Comparison of ENCODE assay signal across 10 cellular contexts in genomic region chr2:206287197-206287596, GRCh38.
"Had no signal": no experiment of that assay in that cellular context is flagged by ENCODE, and none has a peak within 500 bp of the region (broad histone marks: within the 10 kb centered on the region; RNA-seq: fewer than 3 reads in every experiment).

No MANE protein-coding gene starts in this region.

- ATAC-seq: GM23338, HCT116 had no signal

- H3K4me3 Mint-ChIP-seq: GM23338, H9, HFFc6 had no signal

- H3K27ac Mint-ChIP-seq: GM23338, HFFc6 had no signal

- H3K4me3 ChIP-seq: GM23248, GM23338, HAP-1 had no signal

- FAIRE-seq: H1 had no signal

- DNase-seq: GM23248, GOT3, H7, H9, HCEC 1CT, HFFc6 had no signal

- H3K4me1 ChIP-seq: HAP-1 had no signal

- H3K27ac ChIP-seq: GM23248 had no signal
